In the genomic region with DNA sequence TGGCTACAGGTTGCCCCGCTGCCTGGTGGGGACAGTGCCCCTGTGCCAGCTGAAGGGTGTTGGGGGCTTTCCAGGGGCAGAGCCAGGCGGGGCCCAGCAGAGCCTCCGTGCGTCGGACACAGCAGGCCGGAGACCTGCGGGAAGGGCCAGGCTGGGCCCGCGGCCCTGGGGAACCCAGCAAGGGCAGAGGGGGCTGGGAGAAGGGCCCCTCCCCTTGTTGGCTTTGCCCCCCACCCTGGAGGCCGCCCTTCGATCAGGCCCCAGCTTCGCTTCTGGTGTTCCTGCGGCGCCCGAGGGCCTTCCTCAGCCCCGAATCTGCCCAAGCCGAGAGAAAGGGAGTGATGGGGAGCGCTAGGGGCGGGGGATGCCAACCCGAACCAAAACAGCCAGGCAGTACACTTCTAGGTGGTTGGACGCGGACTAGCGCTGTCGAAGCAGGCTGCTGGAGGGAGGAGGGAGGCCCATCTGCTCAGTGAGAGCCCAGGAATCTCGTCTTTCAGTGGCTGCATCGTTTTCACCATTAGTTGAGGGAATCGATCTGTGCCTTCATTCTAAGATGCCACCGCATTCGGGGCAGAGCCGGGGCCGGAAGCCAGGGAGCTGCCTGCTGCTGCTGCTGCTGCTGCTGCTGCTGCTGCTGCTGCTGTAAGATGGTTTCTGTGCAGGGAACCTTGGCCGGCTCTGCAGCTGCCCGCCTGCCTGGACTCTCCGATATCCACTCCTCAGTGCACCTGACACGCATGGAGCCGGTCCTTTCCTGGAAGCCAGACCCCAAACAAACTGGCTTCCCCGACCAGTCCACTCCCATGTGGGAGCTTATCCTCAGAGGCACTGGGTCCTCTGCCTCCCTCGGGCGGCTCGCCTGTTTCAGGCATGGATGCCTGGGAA, we compare ENCODE assay signal across 15 cellular contexts. TPM values are rescaled to one million over a fixed set of nuclear protein-coding genes. Genes with fewer than 3 reads are reported as not detected.
DNase-seq lines count a peak whose midpoint lies in the region; ATAC-seq and TF ChIP-seq lines count a peak whose summit lies in the region.
"Had no signal": no experiment of that assay in that cellular context is flagged by ENCODE, and none has a peak within 500 bp of the region (broad histone marks: within the 10 kb centered on the region; RNA-seq: fewer than 3 reads in every experiment).

No MANE protein-coding gene starts in this region.

- H3K27ac Mint-ChIP-seq in CD4-positive, alpha-beta T cell = no peak overlapping the region
- H3K27ac Mint-ChIP-seq in H9 (no peak overlapping the region), T-cell (no peak overlapping the region)
- no peak overlapping the region for H3K27ac Mint-ChIP-seq in activated T-helper 1 cell treated with anti-CD3 and anti-CD28 coated beads, Interleukin-12 subunit alpha, Interleukin-12 subunit beta, Interleukin-2, Interleukin-4 antibody, amounts not matched to agents 30 ng/mL and 10 ng/mL and 1 ng/mL, durations not matched to agents 14 hours and 24 hours and 36 hours

- H3K79me1 ChIP-seq in H9 (ENCODE audit: insufficient read depth, low read depth, low read length, poor library complexity, severe bottlenecking) = peaks cover 4% of the 10 kb centered on the region

- peaks cover 84% of the 10 kb centered on the region for H3K27me3 ChIP-seq in CD4-positive, alpha-beta T cell (ENCODE audit: control insufficient read depth, insufficient read depth, low read length)
- no peaks in the 10 kb centered on the region for H3K27me3 ChIP-seq in H9 (ENCODE audit: insufficient read depth, low read length)
- peaks cover 74% of the 10 kb centered on the region for H3K27me3 ChIP-seq in foreskin keratinocyte

- POLR2A ChIA-PET in CD4-positive, alpha-beta T cell (lab: Charles Lee) = no interaction called here
- POLR2A ChIA-PET in T-cell (lab: Charles Lee) = no interaction called here

- CTCF ChIA-PET in CD4-positive, alpha-beta T cell (lab: Charles Lee) = no interaction called here
- CTCF ChIA-PET in T-cell (lab: Charles Lee) = no interaction called here

- no peak overlapping the region for H3K9ac ChIP-seq in H9 (ENCODE audit: extremely low read depth, insufficient read length, low read length)

- no peak overlapping the region for H3K23ac ChIP-seq in H9 (ENCODE audit: insufficient read length, low read depth, low read length)

- H3K4me1 Mint-ChIP-seq in CD4-positive, alpha-beta T cell (ENCODE audit: low read depth) = peaks cover 11% of the 10 kb centered on the region
- H3K4me1 Mint-ChIP-seq in H9 (peaks cover 25 to 28% of the 10 kb centered on the region in 2 experiments), T-cell (peaks cover 7 to 20% (median 14%) of the 10 kb centered on the region in 3 donors)
- H3K4me1 Mint-ChIP-seq in activated T-helper 1 cell treated with anti-CD3 and anti-CD28 coated beads, Interleukin-12 subunit alpha, Interleukin-12 subunit beta, Interleukin-2, Interleukin-4 antibody, amounts not matched to agents 30 ng/mL and 10 ng/mL and 1 ng/mL, durations not matched to agents 14 hours and 24 hours and 36 hours (ENCODE audit: low read depth) = no peaks in the 10 kb centered on the region

- no peaks in the 10 kb centered on the region for H3K36me3 Mint-ChIP-seq in CD4-positive, alpha-beta T cell (ENCODE audit: low read depth)
- H3K36me3 Mint-ChIP-seq in H9 (ENCODE audit: insufficient read depth in 1 of 3, low read depth in 3 of 3) (peaks cover 3 to 19% (median 5%) of the 10 kb centered on the region in 3 experiments; a peak in 3 of 7 replicates), T-cell (no peaks in the 10 kb centered on the region)
- H3K36me3 Mint-ChIP-seq in activated T-helper 1 cell treated with anti-CD3 and anti-CD28 coated beads, Interleukin-12 subunit alpha, Interleukin-12 subunit beta, Interleukin-2, Interleukin-4 antibody, amounts not matched to agents 30 ng/mL and 10 ng/mL and 1 ng/mL, durations not matched to agents 14 hours and 24 hours and 36 hours (ENCODE audit: low read depth) = no peaks in the 10 kb centered on the region

- intact Hi-C loops in CD4-positive, alpha-beta T cell (cut with DNase I, micrococcal nuclease) = no loop called here
- intact Hi-C loops in activated T-helper 1 cell treated with anti-CD3 and anti-CD28 coated beads, Interleukin-12 subunit alpha, Interleukin-12 subunit beta, Interleukin-2, Interleukin-4 antibody, amounts not matched to agents 30 ng/mL and 10 ng/mL and 1 ng/mL, durations not matched to agents 14 hours and 24 hours and 36 hours (cut with micrococcal nuclease) = no loop called here

- no peak overlapping the region for H4K5ac ChIP-seq in H9 (ENCODE audit: insufficient read length, low read depth, low read length)

- H3K18ac ChIP-seq in H9 (ENCODE audit: insufficient read length, low read depth, low read length) = no peak overlapping the region

- ATAC-seq in CD4-positive, alpha-beta T cell (ENCODE audit: poor library complexity) = no peak
- ATAC-seq in T-cell (replicated peaks in 1 of 4) (no peak), GM18498 (IDR thresholded peaks at IDR 0.05; ENCODE audit: unreplicated experiment) (no peak), foreskin keratinocyte (no peak)
- ATAC-seq: mucosa of descending colon had no signal

- H3K27ac ChIP-seq in CD4-positive, alpha-beta T cell (ENCODE audit: low read depth, low read length) = no peak overlapping the region
- H3K27ac ChIP-seq in H9 (ENCODE audit: insufficient read length, low read depth, low read length) (no peak overlapping the region), foreskin keratinocyte (no peak overlapping the region)
- H3K27ac ChIP-seq: heart right ventricle, spleen had no signal

- 0 out of 2 replicates have a peak, but pooled peaks cover 3% of the 10 kb centered on the region for H3K4me1 ChIP-seq in H9 (ENCODE audit: insufficient read depth, low read length)
- H3K4me1 ChIP-seq in foreskin keratinocyte = no peaks in the 10 kb centered on the region

- no peak overlapping the region for H3K4ac ChIP-seq in H9 (ENCODE audit: low read depth, low read length)

- H3K79me2 ChIP-seq in H9 (ENCODE audit: insufficient read depth, low read length) = no peaks in the 10 kb centered on the region; the same call in 1 of the 2 replicates

- H3K27me3 Mint-ChIP-seq in CD4-positive, alpha-beta T cell = peaks cover 54% of the 10 kb centered on the region
- H3K27me3 Mint-ChIP-seq in H9 (ENCODE audit: low read depth) (peaks cover 19% of the 10 kb centered on the region), T-cell (peaks cover 37 to 83% of the 10 kb centered on the region in 2 donors)
- peaks cover 48% of the 10 kb centered on the region for H3K27me3 Mint-ChIP-seq in activated T-helper 1 cell treated with anti-CD3 and anti-CD28 coated beads, Interleukin-12 subunit alpha, Interleukin-12 subunit beta, Interleukin-2, Interleukin-4 antibody, amounts not matched to agents 30 ng/mL and 10 ng/mL and 1 ng/mL, durations not matched to agents 14 hours and 24 hours and 36 hours (ENCODE audit: insufficient read depth)

- H4K20me1 ChIP-seq in H9 (ENCODE audit: control insufficient read depth, insufficient read depth, insufficient read length) = no peaks in the 10 kb centered on the region

- no peak overlapping the region for H2BK15ac ChIP-seq in H9 (ENCODE audit: low read depth, low read length)

- no peak for DNase-seq in CD4-positive, alpha-beta T cell
- DNase-seq in H9 (no peak), T-cell (no peak), left kidney (ENCODE audit: low read depth, low spot score) (peak; percentile 40), superior temporal gyrus (ENCODE audit: extremely low spot score) (no peak), foreskin keratinocyte (no peak)
- DNase-seq in activated T-helper 1 cell treated with anti-CD3 and anti-CD28 coated beads, Interleukin-12 subunit alpha, Interleukin-12 subunit beta, Interleukin-2, Interleukin-4 antibody, amounts not matched to agents 30 ng/mL and 10 ng/mL and 1 ng/mL, durations not matched to agents 14 hours and 24 hours and 36 hours (ENCODE audit: low spot score) = no peak
- DNase-seq: activated effector memory CD4-positive, alpha-beta T cell treated with anti-CD3 and anti-CD28 coated beads, Interleukin-2, amount 50 U/mL, for 16 hours; DND-41; heart right ventricle; MV-4-11; spleen had no signal

- H2BK20ac ChIP-seq in H9 (ENCODE audit: low read depth, low read length, poor library complexity, severe bottlenecking) = no peak overlapping the region

- H2AFZ ChIP-seq in H9 (ENCODE audit: low read length) = no peak overlapping the region

- no peak overlapping the region for H2BK5ac ChIP-seq in H9 (ENCODE audit: insufficient read length, low read length)

- H3K23me2 ChIP-seq in H9 (ENCODE audit: insufficient read length, low read depth, low read length, poor library complexity, severe bottlenecking) = peaks cover 18% of the 10 kb centered on the region

- H3K9me3 ChIP-seq in CD4-positive, alpha-beta T cell (ENCODE audit: control insufficient read depth, low read length) = no peaks in the 10 kb centered on the region
- H3K9me3 ChIP-seq in H9 (ENCODE audit: control insufficient read depth, low read depth, low read length) = no peaks in the 10 kb centered on the region
- H3K9me3 ChIP-seq: mucosa of descending colon had no signal

- H2BK12ac ChIP-seq in H9 (ENCODE audit: insufficient read length, low read depth, low read length) = no peak overlapping the region

- no peak overlapping the region for H4K8ac ChIP-seq in H9 (replicated peaks; ENCODE audit: insufficient read length, low read depth, low read length)

- H2AK5ac ChIP-seq in H9 (ENCODE audit: insufficient read length, low read length) = no peak overlapping the region

- no CpG with 5 or more reads among the region's 40 CpGs for WGBS in H9 (ENCODE audit: extremely low coverage, insufficient read length, low lambda C conversion rate)

- no peaks in the 10 kb centered on the region for H3K9me3 Mint-ChIP-seq in CD4-positive, alpha-beta T cell
- no peaks in the 10 kb centered on the region; a peak in 1 of 5 replicates for H3K9me3 Mint-ChIP-seq in H9
- H3K9me3 Mint-ChIP-seq in T-cell = peaks cover 0 to 4% (median 2%) of the 10 kb centered on the region in 3 donors
- no peaks in the 10 kb centered on the region for H3K9me3 Mint-ChIP-seq in activated T-helper 1 cell treated with anti-CD3 and anti-CD28 coated beads, Interleukin-12 subunit alpha, Interleukin-12 subunit beta, Interleukin-2, Interleukin-4 antibody, amounts not matched to agents 30 ng/mL and 10 ng/mL and 1 ng/mL, durations not matched to agents 14 hours and 24 hours and 36 hours

- no peak overlapping the region for H2BK120ac ChIP-seq in H9 (ENCODE audit: low read depth, low read length, poor library complexity, severe bottlenecking)

- peak overlapping the region; percentile 34 for H3K4me3 Mint-ChIP-seq in CD4-positive, alpha-beta T cell
- peak overlapping the region; percentile 90 to 98 for H3K4me3 Mint-ChIP-seq in H9
- peak overlapping the region in 2 of 3 donors; percentile 9 to 80 for H3K4me3 Mint-ChIP-seq in T-cell
- H3K4me3 Mint-ChIP-seq in activated T-helper 1 cell treated with anti-CD3 and anti-CD28 coated beads, Interleukin-12 subunit alpha, Interleukin-12 subunit beta, Interleukin-2, Interleukin-4 antibody, amounts not matched to agents 30 ng/mL and 10 ng/mL and 1 ng/mL, durations not matched to agents 14 hours and 24 hours and 36 hours = no peak overlapping the region

- TF ChIP-seq CTCF in CD4-positive, alpha-beta T cell (IDR thresholded peaks at IDR 0.05) = no peak
- TF ChIP-seq CTCF in H9 (conservative IDR thresholded peaks at IDR 0.05) (no peak), foreskin keratinocyte (conservative IDR thresholded peaks at IDR 0.05) (no peak)

- H4K91ac ChIP-seq in H9 (ENCODE audit: insufficient read length, low read depth, low read length) = no peak overlapping the region

- H3K56ac ChIP-seq in H9 (ENCODE audit: insufficient read length, low read depth, low read length) = no peak overlapping the region

- H3T11ph ChIP-seq in H9 (ENCODE audit: low read length) = no peak overlapping the region

- H3K14ac ChIP-seq in H9 (ENCODE audit: insufficient read depth, low read length) = no peak overlapping the region

- peak overlapping the region; percentile 66 for H3K4me2 ChIP-seq in H9 (ENCODE audit: insufficient read depth, insufficient read length, low read length)

RNA-seq across cellular contexts. Expression of gene JPH3, which starts 1.6 kb away (rescaled TPM):
- not detected for total RNA-seq in CD4-positive, alpha-beta T cell
- 30.3 and 32.7 TPM in 2 replicates for total RNA-seq in H9 (2021)
- not detected for total RNA-seq in T-cell
- 0.15 TPM in 1 of 2 replicates, not detected in the other for total RNA-seq in activated T-helper 1 cell treated with anti-CD3 and anti-CD28 coated beads, Interleukin-12 subunit alpha, Interleukin-12 subunit beta, Interleukin-2, Interleukin-4 antibody, amounts not matched to agents 30 ng/mL and 10 ng/mL and 1 ng/mL, durations not matched to agents 14 hours and 24 hours and 36 hours
- total RNA-seq in foreskin keratinocyte = not detected in 2 replicates
- polyA plus RNA-seq in foreskin keratinocyte = not detected in 2 replicates
- total RNA-seq: RPMI7951, spleen had no signal

Comparison
In these comparisons a context has a peak if more than half of its experiments do, and no peak if none do; other contexts are left out.
1. RNA of gene JPH3, which starts 1.6 kb away (total RNA-seq): 30.3 to 32.7 TPM in H9; not detected in T-cell, not detected in CD4-positive, alpha-beta T cell, 0.15 TPM in activated T-helper 1 cell treated with anti-CD3 and anti-CD28 coated beads, Interleukin-12 subunit alpha, Interleukin-12 subunit beta, Interleukin-2, Interleukin-4 antibody, amounts not matched to agents 30 ng/mL and 10 ng/mL and 1 ng/mL, durations not matched to agents 14 hours and 24 hours and 36 hours and not detected in foreskin keratinocyte; every median in the first group is over 10 times any median in the second.